ENCODE assay signal across 13 cellular contexts in the genomic region with DNA sequence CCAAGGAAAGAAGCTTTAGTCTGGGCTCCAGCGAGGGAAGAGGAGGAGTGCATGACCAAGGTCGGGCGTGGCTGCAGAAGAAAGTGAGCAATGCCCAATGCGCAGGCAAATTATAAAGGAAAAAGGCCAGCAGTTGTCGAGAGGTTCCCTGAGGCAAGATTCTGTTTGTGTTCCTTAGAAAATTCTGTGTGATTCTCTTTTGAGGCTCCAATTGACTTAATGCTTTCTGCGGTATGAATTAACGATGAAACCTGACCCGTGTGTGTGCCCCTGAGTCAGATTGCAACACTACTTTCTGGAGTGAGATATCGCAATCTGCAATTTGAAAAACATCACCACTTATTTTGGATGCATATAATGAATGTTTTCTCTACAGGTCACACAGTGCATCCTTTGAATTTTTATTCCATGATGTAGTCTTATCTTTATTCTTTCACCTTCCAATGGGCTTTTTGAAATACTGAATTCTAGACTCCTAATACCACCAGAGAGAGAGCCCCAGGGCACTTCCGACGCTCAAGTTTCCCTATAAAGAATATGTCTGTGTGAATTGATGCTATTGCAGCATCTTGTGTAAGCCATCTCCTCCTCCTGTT.
DNase-seq lines count a peak whose midpoint lies in the region; ATAC-seq and TF ChIP-seq lines count a peak whose summit lies in the region.
"Had no signal": no experiment of that assay in that cellular context is flagged by ENCODE, and none has a peak within 500 bp of the region (broad histone marks: within the 10 kb centered on the region; RNA-seq: fewer than 3 reads in every experiment).

No MANE protein-coding gene starts in this region.

- peaks cover 7% of the 10 kb centered on the region for H3K9me3 Mint-ChIP-seq in type B pancreatic cell
- no peaks in the 10 kb centered on the region for H3K9me3 Mint-ChIP-seq in activated naive CD4-positive, alpha-beta T cell treated with anti-CD3 and anti-CD28 coated beads for 36 hours
- H3K9me3 Mint-ChIP-seq: activated CD4-positive, alpha-beta T cell treated with anti-CD3 and anti-CD28 coated beads, Interleukin-2, amount 10 ng/mL, durations not matched to agents 7 days and 5 days had no signal

- no peak overlapping the region for H3K4me3 Mint-ChIP-seq in type B pancreatic cell
- H3K4me3 Mint-ChIP-seq in activated naive CD4-positive, alpha-beta T cell treated with anti-CD3 and anti-CD28 coated beads for 36 hours, result no peak overlapping the region
- H3K4me3 Mint-ChIP-seq: activated CD4-positive, alpha-beta T cell treated with anti-CD3 and anti-CD28 coated beads, Interleukin-2, amount 10 ng/mL, durations not matched to agents 7 days and 5 days had no signal

- no peak for ATAC-seq in GM21786 (IDR thresholded peaks at IDR 0.05; ENCODE audit: unreplicated experiment)
- ATAC-seq: mucosa of descending colon had no signal

- no peak for TF ChIP-seq CTCF in type B pancreatic cell (conservative IDR thresholded peaks at IDR 0.05)

- peak overlapping the region; percentile 55 for H3K27ac Mint-ChIP-seq in type B pancreatic cell
- no peak overlapping the region for H3K27ac Mint-ChIP-seq in activated naive CD4-positive, alpha-beta T cell treated with anti-CD3 and anti-CD28 coated beads for 36 hours

- peak; percentile 30 for DNase-seq in NCI-H2107 treated with DMSO at 0.1 percent for 48 hours (lab: John Stamatoyannopoulos, UW; ENCODE audit: unreplicated experiment)
- no peak for DNase-seq in NCI-H2107 (lab: John Stamatoyannopoulos, UW)
- DNase-seq in NOMO-1 treated with dmso at 0.1 percent for 144 hours (lab: John Stamatoyannopoulos, UW; ENCODE audit: unreplicated experiment), result peak; percentile 69
- peak; percentile 85 for DNase-seq in dedifferentiated amniotic fluid mesenchymal stem cell (ENCODE audit: extremely low spot score)
- DNase-seq in type B pancreatic cell (ENCODE audit: extremely low spot score, unreplicated experiment), result no peak
- DNase-seq in activated CD4-positive, alpha-beta T cell treated with anti-CD3 and anti-CD28 coated beads for 4 hours, result no peak
- DNase-seq in activated naive CD4-positive, alpha-beta T cell treated with anti-CD3 and anti-CD28 coated beads for 36 hours, result no peak
- DNase-seq: activated CD4-positive, alpha-beta T cell treated with anti-CD3 and anti-CD28 coated beads, Interleukin-2, amount 10 ng/mL, durations not matched to agents 7 days and 5 days; aorta; mucosa of descending colon; NCI-H146; stimulated activated CD4-positive, alpha-beta T cell treated with anti-CD3 and anti-CD28 coated beads, Interleukin-15, amount 100 ng/mL, for 24 hours had no signal

- intact Hi-C loops in activated naive CD4-positive, alpha-beta T cell treated with anti-CD3 and anti-CD28 coated beads for 36 hours (cut with micrococcal nuclease), result no loop called here

- H3K36me3 Mint-ChIP-seq in type B pancreatic cell, result no peaks in the 10 kb centered on the region
- H3K36me3 Mint-ChIP-seq in activated naive CD4-positive, alpha-beta T cell treated with anti-CD3 and anti-CD28 coated beads for 36 hours (ENCODE audit: low read depth), result peaks cover 17% of the 10 kb centered on the region

- CTCF ChIA-PET in activated naive CD4-positive, alpha-beta T cell treated with anti-CD3 and anti-CD28 coated beads for 36 hours (lab: Charles Lee), result no interaction called here

- peaks cover 16% of the 10 kb centered on the region for H3K4me1 Mint-ChIP-seq in type B pancreatic cell (ENCODE audit: unreplicated experiment)
- peaks cover 34% of the 10 kb centered on the region for H3K4me1 Mint-ChIP-seq in activated naive CD4-positive, alpha-beta T cell treated with anti-CD3 and anti-CD28 coated beads for 36 hours (ENCODE audit: low read depth)

- H3K27me3 Mint-ChIP-seq in type B pancreatic cell, result no peaks in the 10 kb centered on the region
- no peaks in the 10 kb centered on the region for H3K27me3 Mint-ChIP-seq in activated naive CD4-positive, alpha-beta T cell treated with anti-CD3 and anti-CD28 coated beads for 36 hours (ENCODE audit: low read depth)
- H3K27me3 Mint-ChIP-seq: activated CD4-positive, alpha-beta T cell treated with anti-CD3 and anti-CD28 coated beads, Interleukin-2, amount 10 ng/mL, durations not matched to agents 7 days and 5 days had no signal

Comparison
In these comparisons a context has a peak if more than half of its experiments do, and no peak if none do; other contexts are left out.
1. DNase-seq: peak in NCI-H2107 treated with DMSO at 0.1 percent for 48 hours (single experiment), NOMO-1 treated with dmso at 0.1 percent for 144 hours (single experiment) and dedifferentiated amniotic fluid mesenchymal stem cell (single experiment); none in NCI-H2107 (single experiment), type B pancreatic cell (single experiment), activated CD4-positive, alpha-beta T cell treated with anti-CD3 and anti-CD28 coated beads for 4 hours (0 of 2) and activated naive CD4-positive, alpha-beta T cell treated with anti-CD3 and anti-CD28 coated beads for 36 hours (single experiment).